In genomic region chr6:31495580-31495979, GRCh38 we compare ENCODE assay signal across 8 cellular contexts. TPM values are rescaled to one million over a fixed set of nuclear protein-coding genes. Genes with fewer than 3 reads are reported as not detected.
DNase-seq lines count a peak whose midpoint lies in the region; FAIRE-seq and TF ChIP-seq lines count a peak whose summit lies in the region.

No MANE protein-coding gene starts in this region.

- H3K79me2 ChIP-seq in PC-9 (ENCODE audit: low read depth) (peaks cover 26% of the 10 kb centered on the region), H1 (ENCODE audit: control insufficient read depth in 1 of 2, insufficient read depth in 2 of 2, low read length in 2 of 2) (peaks cover 0 to 5% of the 10 kb centered on the region in 2 experiments; a peak in 2 of 4 replicates)

- WGBS in H1 (ENCODE audit: extremely low coverage in 1 of 2, insufficient coverage in 1 of 2, insufficient read length in 1 of 2, insufficient replicate concordance in 2 of 2, low coverage in 1 of 2, low lambda C conversion rate in 2 of 2, missing lambda C conversion rate in 1 of 2), 2 experiments: 85% methylated on average over 2 of the region's 2 CpGs; no CpG with 5 or more reads in 1 of the 2 experiments

- CTCF ChIA-PET in PC-9 (lab: Charles Lee) (interaction anchor here (0.7 to 0.8 kb wide), 2 partner anchors 31 to 46 kb away, joined by 3 read pairs; no protein-coding TSS in a partner anchor), H1 (lab: Charles Lee; ENCODE audit: partially characterized antibody) (interaction anchor here (1.0 to 1.9 kb wide), 4 partner anchors 43 to 103 kb away, joined by 3 to 6 read pairs (median 3); no protein-coding TSS in a partner anchor)

- peaks cover 37% of the 10 kb centered on the region for H3K4me1 Mint-ChIP-seq in T-helper 1 cell treated with Interleukin-12 subunit alpha and Interleukin-12 subunit beta and Interleukin-4 antibody, amounts not matched to agents 30 μg/mL and 1 μg/mL, for 36 hours (ENCODE audit: low read depth)

- no peak overlapping the region for H3K18ac ChIP-seq in H1 (ENCODE audit: extremely low read depth, low read length)

- H4K20me1 ChIP-seq in PC-9 (ENCODE audit: insufficient read depth) (no peaks in the 10 kb centered on the region), H1 (replicated peaks in 1 of 2; ENCODE audit: control insufficient read depth in 1 of 2, insufficient read depth in 2 of 2, low read length in 2 of 2) (peaks cover under 1 to 3% of the 10 kb centered on the region in 2 experiments)

- H2BK20ac ChIP-seq in H1 (ENCODE audit: low read length): 0 out of 2 replicates have a peak overlapping the region, but pooled peaks have one; percentile 43

- H3K4me1 ChIP-seq in PC-9 (replicated peaks; ENCODE audit: insufficient read depth): peaks cover 26% of the 10 kb centered on the region
- H3K4me1 ChIP-seq in H1 (replicated peaks in 1 of 4; ENCODE audit: control insufficient read depth in 3 of 4, insufficient read depth in 4 of 4, low read length in 3 of 4): peaks cover 5 to 18% (median 8%) of the 10 kb centered on the region in 4 experiments
- peaks cover 32% of the 10 kb centered on the region for H3K4me1 ChIP-seq in skeletal muscle satellite cell (ENCODE audit: control insufficient read depth, insufficient read depth, low read length)

- H3K9me2 ChIP-seq in PC-9 (ENCODE audit: insufficient read depth): no peaks in the 10 kb centered on the region

- DNase-seq in T-helper 1 cell (no peak), PC-9 (peak; percentile 50 to 53), H1 (ENCODE audit: low read depth in 1 of 2, low spot score in 2 of 2) (no peak), posterior vena cava (ENCODE audit: low spot score) (no peak), GM20000 (ENCODE audit: low spot score) (no peak), NCI-H146 (lab: John Stamatoyannopoulos, UW) (no peak)

- peak overlapping the region; percentile 47 for H3K27ac ChIP-seq in PC-9
- H3K27ac ChIP-seq in H1 (ENCODE audit: low read depth, low read length): no peak overlapping the region

- H3K9me3 ChIP-seq in PC-9 (ENCODE audit: insufficient read depth, low read depth) (no peaks in the 10 kb centered on the region), H1 (ENCODE audit: insufficient read depth in 2 of 2, low read depth in 1 of 2, low read length in 1 of 2) (no peaks in the 10 kb centered on the region), skeletal muscle satellite cell (replicated peaks; ENCODE audit: low read length) (no peaks in the 10 kb centered on the region)

- H3K79me1 ChIP-seq in H1 (ENCODE audit: low read depth, low read length): no peaks in the 10 kb centered on the region

- H4K91ac ChIP-seq in H1 (replicated peaks; ENCODE audit: insufficient read length, low read length): no peak overlapping the region

- H3K56ac ChIP-seq in H1 (replicated peaks; ENCODE audit: insufficient read length, low read depth, low read length): no peak overlapping the region

- H3K14ac ChIP-seq in H1 (ENCODE audit: insufficient read length): no peak overlapping the region

- H3K23ac ChIP-seq in H1 (ENCODE audit: insufficient read length): no peak overlapping the region

- POLR2A ChIA-PET in PC-9 (lab: Charles Lee; ENCODE audit: unreplicated experiment): interaction anchor here (0.5 to 0.9 kb wide), 5 partner anchors 14 to 424 kb away, joined by 3 to 8 read pairs (median 4); no protein-coding TSS in a partner anchor
- POLR2A ChIA-PET in H1 (lab: Charles Lee; ENCODE audit: partially characterized antibody): interaction anchor here (1.1 to 8.2 kb wide), 9 partner anchors 11 to 169 kb away, joined by 3 to 136 read pairs (median 5); partner anchors contain the start of genes ATP6V1G2, DDX39B, GPANK1 and NFKBIL1

- H4K8ac ChIP-seq in H1 (ENCODE audit: extremely low read depth, insufficient read depth, low read length): no peak overlapping the region

- no peak overlapping the region for H3K4ac ChIP-seq in H1 (replicated peaks; ENCODE audit: insufficient read length, low read depth, low read length)

- H3K4me2 ChIP-seq in PC-9: peak overlapping the region; percentile 79
- peak overlapping the region; percentile 74 to 82; a peak in 3 of 4 replicates for H3K4me2 ChIP-seq in H1 (ENCODE audit: insufficient read depth in 1 of 2, low read depth in 2 of 2, low read length in 2 of 2)
- peak overlapping the region; percentile 99 for H3K4me2 ChIP-seq in skeletal muscle satellite cell (ENCODE audit: low read length)

- H3K23me2 ChIP-seq in H1 (ENCODE audit: low read depth, low read length): peaks cover 8% of the 10 kb centered on the region; the same call in 1 of the 2 replicates

- H3K9me3 Mint-ChIP-seq in T-helper 1 cell treated with Interleukin-12 subunit alpha and Interleukin-12 subunit beta and Interleukin-4 antibody, amounts not matched to agents 30 μg/mL and 1 μg/mL, for 36 hours: no peaks in the 10 kb centered on the region

- H4K5ac ChIP-seq in H1 (ENCODE audit: insufficient read length, low read depth, low read length): no peak overlapping the region

- no peak overlapping the region for H2AFZ ChIP-seq in PC-9
- H2AFZ ChIP-seq in H1 (ENCODE audit: low read length): no peak overlapping the region

- no peaks in the 10 kb centered on the region for H3F3A ChIP-seq in PC-9 (ENCODE audit: insufficient read depth, low read depth)

- H2BK15ac ChIP-seq in H1 (ENCODE audit: low read length): no peak overlapping the region

- peak overlapping the region; percentile 92 for H3K4me3 Mint-ChIP-seq in T-helper 1 cell treated with Interleukin-12 subunit alpha and Interleukin-12 subunit beta and Interleukin-4 antibody, amounts not matched to agents 30 μg/mL and 1 μg/mL, for 36 hours

- H3K36me3 ChIP-seq in PC-9 (ENCODE audit: low read depth) (no peaks in the 10 kb centered on the region), H1 (ENCODE audit: control insufficient read depth in 2 of 4, insufficient read depth in 4 of 4, low read length in 3 of 4) (no peaks in the 10 kb centered on the region), skeletal muscle satellite cell (ENCODE audit: insufficient read depth, low read length) (no peaks in the 10 kb centered on the region)

- no peaks in the 10 kb centered on the region for H3K27me3 ChIP-seq in PC-9 (ENCODE audit: insufficient read depth, low read depth)
- peaks cover 0 to 15% (median 9%) of the 10 kb centered on the region in 4 experiments; a peak in 6 of 7 replicates for H3K27me3 ChIP-seq in H1 (replicated peaks in 1 of 4; ENCODE audit: control insufficient read depth in 3 of 4, extremely low read depth in 1 of 4, insufficient read depth in 3 of 4, low read length in 3 of 4)
- H3K27me3 ChIP-seq in skeletal muscle satellite cell (ENCODE audit: control insufficient read depth, insufficient read depth, low read length): no peaks in the 10 kb centered on the region

- BruUV-seq in PC-9 (replicated peaks; lab: Mats Ljungman, UMichigan): TSS peak; percentile 20

- H3K27ac Mint-ChIP-seq in T-helper 1 cell treated with Interleukin-12 subunit alpha and Interleukin-12 subunit beta and Interleukin-4 antibody, amounts not matched to agents 30 μg/mL and 1 μg/mL, for 36 hours: peak overlapping the region; percentile 86

- no peak for TF ChIP-seq POLR2A in H1 (IDR thresholded peaks at IDR 0.05; ENCODE audit: control extremely low read depth in 1 of 2, low read depth in 2 of 2, low read length in 2 of 2)

- H3K9ac ChIP-seq in H1 (replicated peaks in 1 of 4; ENCODE audit: extremely low read depth in 1 of 4, low read depth in 3 of 4, low read length in 3 of 4) (no peak overlapping the region), skeletal muscle satellite cell (ENCODE audit: low read depth, low read length) (peak overlapping the region; percentile 82)

- 0 out of 2 replicates have a peak overlapping the region, but pooled peaks have one; percentile 53 for H2AK5ac ChIP-seq in H1 (ENCODE audit: low read depth, low read length)

- H2BK5ac ChIP-seq in H1 (ENCODE audit: low read depth, low read length): no peak overlapping the region

- no peak overlapping the region for H2BK120ac ChIP-seq in H1 (replicated peaks; ENCODE audit: low read depth, low read length)

- peaks cover 12% of the 10 kb centered on the region for H3K36me3 Mint-ChIP-seq in T-helper 1 cell treated with Interleukin-12 subunit alpha and Interleukin-12 subunit beta and Interleukin-4 antibody, amounts not matched to agents 30 μg/mL and 1 μg/mL, for 36 hours (ENCODE audit: low read depth)

- intact Hi-C loops in PC-9 (cut with micrococcal nuclease; ENCODE audit: unreplicated experiment): loop anchor here (2.0 to 5.0 kb wide), 2 partner anchors 95 to 242 kb away; partner anchors contain the start of gene CLIC1
- intact Hi-C loops in posterior vena cava (cut with DNase I): no loop called here

- TF ChIP-seq EP300 in H1 (IDR thresholded peaks at IDR 0.05; ENCODE audit: borderline replicate concordance in 1 of 2, low read depth in 2 of 2, low read length in 2 of 2): no peak

- H3K4me3 ChIP-seq in PC-9 (peak overlapping the region; percentile 67; the same call in 1 of the 2 replicates), H1 (ENCODE audit: extremely low read depth in 1 of 4, insufficient read depth in 2 of 4, low read depth in 3 of 4, low read length in 4 of 4) (peak overlapping the region in 3 of 4 experiments; percentile 48 to 70 (median 58); a peak in 6 of 8 replicates), skeletal muscle satellite cell (ENCODE audit: low read length) (peak overlapping the region; percentile 97)

- FAIRE-seq in H1 (lab: Jason Lieb, UNC): no peak

- H2BK12ac ChIP-seq in H1 (ENCODE audit: low read depth, low read length): 0 out of 2 replicates have a peak overlapping the region, but pooled peaks have one; percentile 7

- no peak for TF ChIP-seq CTCF in PC-9 (conservative IDR thresholded peaks at IDR 0.05)
- TF ChIP-seq CTCF in H1 (IDR thresholded peaks at IDR 0.05; ENCODE audit: control extremely low read depth in 1 of 3, insufficient read depth in 1 of 3, low read depth in 1 of 3, low read length in 3 of 3): no peak
- no peak for TF ChIP-seq CTCF in GM20000 (IDR thresholded peaks at IDR 0.05; ENCODE audit: extremely low read depth, missing control alignments)

- H3K27me3 Mint-ChIP-seq in T-helper 1 cell treated with Interleukin-12 subunit alpha and Interleukin-12 subunit beta and Interleukin-4 antibody, amounts not matched to agents 30 μg/mL and 1 μg/mL, for 36 hours (ENCODE audit: low read depth): no peaks in the 10 kb centered on the region

- TF ChIP-seq RAD21 in H1 (IDR thresholded peaks at IDR 0.05 in 1 of 2, conservative IDR thresholded peaks at IDR 0.05 in 1 of 2; ENCODE audit: low read depth in 2 of 2, low read length in 2 of 2): no peak

RNA-seq across cellular contexts. Expression of gene MICB, which starts 2.4 kb away (rescaled TPM):
- total RNA-seq in PC-9 (2021) (26.7 and 37.8 TPM in 2 replicates), posterior vena cava (1 to 10 TPM; 2.9 to 4.1 TPM)
- 15.4 and 16.2 TPM in 2 replicates for total RNA-seq in H1 (2021; fragmentation: NEBNext Ultra II Directional; extraction: Animal tissue kit (Norgen Biotek cat#: 25700))
- polyA plus RNA-seq in H1 (2011; rRNA removed): 19.7 and 25.3 TPM in 2 replicates
- polyA plus RNA-seq in H1 (2011; cell fraction: cytosol; rRNA removed): 20.3 TPM
- 25.2 TPM for polyA plus RNA-seq in H1 (2011; cell fraction: nucleus; rRNA removed)
- polyA plus RNA-seq in H1 (2012, experiment 1 of 2): 16.5 to 17.6 TPM (median 17.0 TPM) in 4 replicates
- 19.7 TPM for polyA plus RNA-seq in H1 (2012, experiment 2 of 2)
- polyA plus RNA-seq in H1 (2013, experiment 1 of 2): 24.5 TPM
- polyA plus RNA-seq in H1 (2013, experiment 2 of 2): 26.7 TPM
- 32.5 and 36.6 TPM in 2 replicates for polyA minus RNA-seq in H1 (2011; rRNA and poly(A)+ RNA removed)
- 16.9 TPM for polyA minus RNA-seq in H1 (2011; cell fraction: cytosol; rRNA and poly(A)+ RNA removed)
- polyA minus RNA-seq in H1 (2011; cell fraction: nucleus; rRNA and poly(A)+ RNA removed): 16.0 TPM
- 5.2 and 10.9 TPM in 2 replicates for total RNA-seq in skeletal muscle satellite cell (2012; rRNA removed)

RNA-seq across cellular contexts. Expression of gene MCCD1, which starts 33.2 kb away (rescaled TPM):
- total RNA-seq in PC-9 (2021) (not detected in 2 replicates), posterior vena cava (not detected)
- not detected in 2 replicates for total RNA-seq in H1 (2021; fragmentation: NEBNext Ultra II Directional; extraction: Animal tissue kit (Norgen Biotek cat#: 25700))
- polyA plus RNA-seq in H1 (2011; rRNA removed): not detected in 2 replicates
- not detected for polyA plus RNA-seq in H1 (2011; cell fraction: cytosol; rRNA removed)
- not detected for polyA plus RNA-seq in H1 (2011; cell fraction: nucleus; rRNA removed)
- polyA plus RNA-seq in H1 (2012, experiment 1 of 2): not detected in 4 replicates
- not detected for polyA plus RNA-seq in H1 (2012, experiment 2 of 2)
- polyA plus RNA-seq in H1 (2013, experiment 1 of 2): not detected
- not detected for polyA plus RNA-seq in H1 (2013, experiment 2 of 2)
- not detected in 2 replicates for polyA minus RNA-seq in H1 (2011; rRNA and poly(A)+ RNA removed)
- polyA minus RNA-seq in H1 (2011; cell fraction: cytosol; rRNA and poly(A)+ RNA removed): not detected
- not detected for polyA minus RNA-seq in H1 (2011; cell fraction: nucleus; rRNA and poly(A)+ RNA removed)
- not detected in 2 replicates for total RNA-seq in skeletal muscle satellite cell (2012; rRNA removed)

RNA-seq across cellular contexts. Expression of gene DDX39B, which starts 46.2 kb away (rescaled TPM):
- total RNA-seq in PC-9 (2021) (383 and 436 TPM in 2 replicates), posterior vena cava (100 to 1,000 TPM; 165 to 180 TPM)
- total RNA-seq in H1 (2021; fragmentation: NEBNext Ultra II Directional; extraction: Animal tissue kit (Norgen Biotek cat#: 25700)): 780 and 794 TPM in 2 replicates
- 896 and 1,164 TPM in 2 replicates for polyA plus RNA-seq in H1 (2011; rRNA removed)
- polyA plus RNA-seq in H1 (2011; cell fraction: cytosol; rRNA removed): 1,131 TPM
- 968 TPM for polyA plus RNA-seq in H1 (2011; cell fraction: nucleus; rRNA removed)
- 715 to 1,033 TPM (median 930 TPM) in 4 replicates for polyA plus RNA-seq in H1 (2012, experiment 1 of 2)
- 495 TPM for polyA plus RNA-seq in H1 (2012, experiment 2 of 2)
- 439 TPM for polyA plus RNA-seq in H1 (2013, experiment 1 of 2)
- 386 TPM for polyA plus RNA-seq in H1 (2013, experiment 2 of 2)
- 1,289 and 1,481 TPM in 2 replicates for polyA minus RNA-seq in H1 (2011; rRNA and poly(A)+ RNA removed)
- 430 TPM for polyA minus RNA-seq in H1 (2011; cell fraction: cytosol; rRNA and poly(A)+ RNA removed)
- polyA minus RNA-seq in H1 (2011; cell fraction: nucleus; rRNA and poly(A)+ RNA removed): 481 TPM
- total RNA-seq in skeletal muscle satellite cell (2012; rRNA removed): 421 and 461 TPM in 2 replicates

RNA-seq across cellular contexts. Expression of gene ATP6V1G2, which starts 50.8 kb away (rescaled TPM):
- total RNA-seq in PC-9 (2021) (0.55 and 1.8 TPM in 2 replicates), posterior vena cava (1 to 10 TPM in 1 of 2 donors, under 1 TPM in 1; 0.43 to 1.2 TPM)
- 2.9 and 3.0 TPM in 2 replicates for total RNA-seq in H1 (2021; fragmentation: NEBNext Ultra II Directional; extraction: Animal tissue kit (Norgen Biotek cat#: 25700))
- polyA plus RNA-seq in H1 (2011; rRNA removed): 5.1 and 5.7 TPM in 2 replicates
- polyA plus RNA-seq in H1 (2011; cell fraction: cytosol; rRNA removed): 6.9 TPM
- 5.4 TPM for polyA plus RNA-seq in H1 (2011; cell fraction: nucleus; rRNA removed)
- polyA plus RNA-seq in H1 (2012, experiment 1 of 2): 3.6 to 4.9 TPM (median 3.7 TPM) in 4 replicates
- polyA plus RNA-seq in H1 (2012, experiment 2 of 2): 3.7 TPM
- 2.8 TPM for polyA plus RNA-seq in H1 (2013, experiment 1 of 2)
- polyA plus RNA-seq in H1 (2013, experiment 2 of 2): 2.8 TPM
- polyA minus RNA-seq in H1 (2011; rRNA and poly(A)+ RNA removed): 2.4 and 2.8 TPM in 2 replicates
- 0.73 TPM for polyA minus RNA-seq in H1 (2011; cell fraction: cytosol; rRNA and poly(A)+ RNA removed)
- polyA minus RNA-seq in H1 (2011; cell fraction: nucleus; rRNA and poly(A)+ RNA removed): 1.3 TPM
- 0.76 and 1.5 TPM in 2 replicates for total RNA-seq in skeletal muscle satellite cell (2012; rRNA removed)

RNA-seq across cellular contexts. Expression of gene NFKBIL1, which starts 51.8 kb away (rescaled TPM):
- total RNA-seq in PC-9 (2021) (26.1 and 38.3 TPM in 2 replicates), posterior vena cava (10 to 100 TPM; 12.0 to 13.2 TPM)
- total RNA-seq in H1 (2021; fragmentation: NEBNext Ultra II Directional; extraction: Animal tissue kit (Norgen Biotek cat#: 25700)): 10.8 and 11.2 TPM in 2 replicates
- 7.5 and 17.0 TPM in 2 replicates for polyA plus RNA-seq in H1 (2011; rRNA removed)
- 11.8 TPM for polyA plus RNA-seq in H1 (2011; cell fraction: cytosol; rRNA removed)
- polyA plus RNA-seq in H1 (2011; cell fraction: nucleus; rRNA removed): 20.7 TPM
- polyA plus RNA-seq in H1 (2012, experiment 1 of 2): 6.7 to 13.7 TPM (median 12.1 TPM) in 4 replicates
- 9.5 TPM for polyA plus RNA-seq in H1 (2012, experiment 2 of 2)
- 10.1 TPM for polyA plus RNA-seq in H1 (2013, experiment 1 of 2)
- polyA plus RNA-seq in H1 (2013, experiment 2 of 2): 11.0 TPM
- 1.8 and 2.6 TPM in 2 replicates for polyA minus RNA-seq in H1 (2011; rRNA and poly(A)+ RNA removed)
- polyA minus RNA-seq in H1 (2011; cell fraction: cytosol; rRNA and poly(A)+ RNA removed): 6.5 TPM
- 10.5 TPM for polyA minus RNA-seq in H1 (2011; cell fraction: nucleus; rRNA and poly(A)+ RNA removed)
- 20.3 and 24.5 TPM in 2 replicates for total RNA-seq in skeletal muscle satellite cell (2012; rRNA removed)

Comparison
In these comparisons a context has a peak if more than half of its experiments do, and no peak if none do; other contexts are left out.
1. DNase-seq: peak in PC-9 (2 of 2); none in T-helper 1 cell (0 of 5), H1 (0 of 2), posterior vena cava (single experiment), GM20000 (single experiment) and NCI-H146 (single experiment).
2. Peak in every context shown above with its lines, with median percentiles within 50 percentile points of each other: H3K4me2 ChIP-seq and H3K4me3 ChIP-seq.